9 cellular contexts compared by ENCODE assay signal in genomic region chrX:7925867-7926472, GRCh38. TPM values are rescaled to one million over a fixed set of nuclear protein-coding genes. Genes with fewer than 3 reads are reported as not detected.
DNase-seq lines count a peak whose midpoint lies in the region; ATAC-seq and TF ChIP-seq lines count a peak whose summit lies in the region.
"Had no signal": no experiment of that assay in that cellular context is flagged by ENCODE, and none has a peak within 500 bp of the region (broad histone marks: within the 10 kb centered on the region; RNA-seq: fewer than 3 reads in every experiment).

No MANE protein-coding gene starts in this region.

- TF ChIP-seq CTCF in CD14-positive monocyte (IDR thresholded peaks at IDR 0.05) (peak; percentile 66), IMR-90 (conservative IDR thresholded peaks at IDR 0.05; ENCODE audit: low read depth, low read length) (peak; percentile 69)

- no peak overlapping the region for H3K4ac ChIP-seq in IMR-90 (ENCODE audit: low read depth, low read length)

- no peak overlapping the region for H3K56ac ChIP-seq in IMR-90 (ENCODE audit: extremely low read depth, insufficient read depth, low read length)

- peaks cover 0 to 11% (median 5%) of the 10 kb centered on the region in 7 donors for H3K9me3 Mint-ChIP-seq in CD14-positive monocyte

- H4K91ac ChIP-seq in IMR-90 (ENCODE audit: insufficient read depth, low read depth, low read length), result no peak overlapping the region

- no peak overlapping the region for H3K4me3 ChIP-seq in IMR-90 (ENCODE audit: insufficient read depth, low read depth, low read length)
- H3K4me3 ChIP-seq: SJSA1 had no signal

- in situ Hi-C loops in IMR-90 (cut with MboI; ENCODE audit: low sequenced_read_pairs), result no loop called here

- no peak overlapping the region for H2BK15ac ChIP-seq in IMR-90 (ENCODE audit: low read depth, low read length)

- no peak overlapping the region; a peak in 1 of 4 replicates for H4K8ac ChIP-seq in IMR-90 (ENCODE audit: low read depth in 2 of 2, low read length in 2 of 2)

- H2BK120ac ChIP-seq in IMR-90 (ENCODE audit: low read depth, low read length), result no peak overlapping the region

- H2AK9ac ChIP-seq in IMR-90 (replicated peaks; ENCODE audit: low read depth, low read length, poor library complexity), result no peak overlapping the region

- no peaks in the 10 kb centered on the region for H3K36me3 ChIP-seq in IMR-90 (ENCODE audit: control insufficient read depth, insufficient read depth, low read length)
- H3K36me3 ChIP-seq: SJSA1 had no signal

- H3K27ac ChIP-seq in IMR-90 (ENCODE audit: insufficient read depth, low read length), result no peak overlapping the region
- H3K27ac ChIP-seq: SJSA1 had no signal

- no peak overlapping the region for H3K23ac ChIP-seq in IMR-90 (ENCODE audit: low read depth, low read length)

- 100% methylated on average over 1 of the region's 9 CpGs; no CpG with 5 or more reads in 1 of the 2 experiments for WGBS in IMR-90 (ENCODE audit: extremely low coverage in 2 of 2, insufficient read length in 1 of 2), 2 experiments

- no peak overlapping the region for H2BK20ac ChIP-seq in IMR-90 (ENCODE audit: low read depth, low read length)

- TF ChIP-seq RAD21 in IMR-90 (IDR thresholded peaks at IDR 0.05; ENCODE audit: low read length), result peak; percentile 76

- no peaks in the 10 kb centered on the region for H4K20me1 ChIP-seq in IMR-90 (ENCODE audit: insufficient read depth, low read length)

- H2BK5ac ChIP-seq in IMR-90 (ENCODE audit: low read depth, low read length, poor library complexity, severe bottlenecking), result no peak overlapping the region

- H3K79me1 ChIP-seq in IMR-90 (ENCODE audit: low read depth in 1 of 2, low read length in 2 of 2), result no peaks in the 10 kb centered on the region

- DNase-seq in CD14-positive monocyte (ENCODE audit: low spot score), result no peak
- peak; percentile 63 for DNase-seq in IMR-90
- peak; percentile 39 for DNase-seq in RPMI7951 (ENCODE audit: low read depth)
- DNase-seq in activated naive CD4-positive, alpha-beta T cell (lab: John Stamatoyannopoulos, UW), result peak in 3 of 4 experiments; percentile 6 to 30 (median 13)
- peak; percentile 43 for DNase-seq in germinal center (ENCODE audit: low spot score)
- peak; percentile 36 for DNase-seq in pulmonary artery endothelial cell (ENCODE audit: low read depth, low spot score)
- no peak for DNase-seq in NK-92 treated with Interleukin-12 subunit alpha and Interleukin-12 subunit beta, amount 100 ng/mL, for 24 hours (lab: John Stamatoyannopoulos, UW)

- TF ChIP-seq POLR2A in IMR-90 (IDR thresholded peaks at IDR 0.05; ENCODE audit: low read depth, low read length), result no peak

- H3K4me1 ChIP-seq in IMR-90 (ENCODE audit: control insufficient read depth, insufficient read depth, low read length), result no peaks in the 10 kb centered on the region
- H3K4me1 ChIP-seq: SJSA1 had no signal

- no peak overlapping the region for H4K5ac ChIP-seq in IMR-90 (ENCODE audit: low read depth, low read length)

- H2AFZ ChIP-seq in IMR-90 (replicated peaks; ENCODE audit: low read length, poor library complexity), result no peak overlapping the region

- H3K27ac Mint-ChIP-seq in CD14-positive monocyte, result peak overlapping the region in 2 of 7 donors; percentile 26 to 28

- no TSS peak for BruUV-seq in IMR-90 (replicated peaks; lab: Mats Ljungman, UMichigan)

- no peak overlapping the region for H3K4me3 Mint-ChIP-seq in CD14-positive monocyte

- H3K36me3 Mint-ChIP-seq in CD14-positive monocyte, result peaks cover 7 to 11% of the 10 kb centered on the region in 2 donors

- H3K4me1 Mint-ChIP-seq in CD14-positive monocyte, result peaks cover 14% of the 10 kb centered on the region

- H3K27me3 Mint-ChIP-seq in CD14-positive monocyte (ENCODE audit: low read depth in 3 of 3), result peaks cover 0 to 7% (median 0%) of the 10 kb centered on the region in 3 donors

- no peak overlapping the region for H2AK5ac ChIP-seq in IMR-90 (ENCODE audit: low read depth, low read length)

- H3K9me1 ChIP-seq in IMR-90 (ENCODE audit: insufficient read depth, low read length), result no peaks in the 10 kb centered on the region

- H3K18ac ChIP-seq in IMR-90 (ENCODE audit: low read depth, low read length), result no peak overlapping the region

- H3K4me2 ChIP-seq in IMR-90 (ENCODE audit: low read depth, low read length), result no peak overlapping the region

- no peaks in the 10 kb centered on the region for H3K27me3 ChIP-seq in IMR-90 (ENCODE audit: control insufficient read depth, insufficient read depth, low read length)
- H3K27me3 ChIP-seq: SJSA1 had no signal

- intact Hi-C loops in CD14-positive monocyte (cut with micrococcal nuclease), result no loop called here
- intact Hi-C loops in IMR-90 (cut with micrococcal nuclease), result loop anchor here (5.0 to 10.0 kb wide), 5 partner anchors 694 to 1904 kb away; no protein-coding TSS in a partner anchor

- no peaks in the 10 kb centered on the region for H3K9me3 ChIP-seq in IMR-90 (ENCODE audit: control insufficient read depth, insufficient read depth, low read length)
- H3K9me3 ChIP-seq: SJSA1 had no signal

- ATAC-seq in GM19351 (IDR thresholded peaks at IDR 0.05; ENCODE audit: unreplicated experiment), result peak; percentile 30
- ATAC-seq in IMR-90 (ENCODE audit: low read depth), result peak; percentile 73

- POLR2A ChIA-PET in IMR-90 (lab: Charles Lee; ENCODE audit: unreplicated experiment), result no interaction called here

- CTCF ChIA-PET in IMR-90 (lab: Yijun Ruan, JAX), result interaction anchor here (0.6 to 1.6 kb wide), 5 partner anchors 14 to 325 kb away, joined by 3 to 6 read pairs (median 3); no protein-coding TSS in a partner anchor

- no peak overlapping the region for H3K9ac ChIP-seq in IMR-90 (ENCODE audit: low read depth, low read length)

- H3K14ac ChIP-seq in IMR-90 (replicated peaks; ENCODE audit: low read depth, low read length), result no peak overlapping the region

- dilution Hi-C loops in IMR-90 (cut with HindIII; ENCODE audit: low sequenced_read_pairs, unreplicated experiment), result no loop called here

TF ChIP-seq in IMR-90, 13 proteins besides CTCF, POLR2A, EP300 and RAD21:
- TF ChIP-seq FOS (IDR thresholded peaks at IDR 0.05; ENCODE audit: low read depth, low read length) (no peak), MAZ (IDR thresholded peaks at IDR 0.05; ENCODE audit: borderline replicate concordance, low read depth, low read length) (no peak), RFX5 (IDR thresholded peaks at IDR 0.05; ENCODE audit: low read depth, low read length) (no peak), ELK1 (IDR thresholded peaks at IDR 0.05; ENCODE audit: borderline replicate concordance, low read depth, low read length) (no peak), RCOR1 (IDR thresholded peaks at IDR 0.05; ENCODE audit: insufficient replicate concordance, low read length) (no peak), BHLHE40 (IDR thresholded peaks at IDR 0.05; ENCODE audit: low read depth, low read length) (no peak), USF2 (IDR thresholded peaks at IDR 0.05; ENCODE audit: low read depth, low read length) (no peak), NFE2L2 (IDR thresholded peaks at IDR 0.05; ENCODE audit: low read depth, low read length) (no peak), MXI1 (IDR thresholded peaks at IDR 0.05; ENCODE audit: borderline replicate concordance, low read depth, low read length) (no peak), SMC3 (IDR thresholded peaks at IDR 0.05; ENCODE audit: low read depth, low read length) (peak; percentile 51), CEBPB (IDR thresholded peaks at IDR 0.05; ENCODE audit: low read depth, low read length) (no peak), MAFK (IDR thresholded peaks at IDR 0.05; ENCODE audit: low read depth, low read length) (peak; percentile 67)

RNA-seq across cellular contexts. Expression of gene PNPLA4, which starts 1.2 kb away (rescaled TPM):
- polyA plus RNA-seq in CD14-positive monocyte (10 to 100 TPM; 14.4 to 21.5 TPM), IMR-90 (2012; rRNA removed) (10.9 and 15.7 TPM in 2 replicates)
- total RNA-seq in IMR-90 (2012; rRNA removed) (10.6 and 14.3 TPM in 2 replicates), pulmonary artery endothelial cell (5.4 and 12.1 TPM in 2 replicates)
- polyA plus RNA-seq in IMR-90 (2012; cell fraction: cytosol; rRNA removed), result 4.2 and 6.9 TPM in 2 replicates
- 2.6 and 10.4 TPM in 2 replicates for polyA plus RNA-seq in IMR-90 (2012; cell fraction: nucleus; rRNA removed; ENCODE audit: low replicate concordance)
- total RNA-seq in RPMI7951 (2014; rRNA removed; shearing (Covaris generic)), result 3.2 and 3.4 TPM in 2 replicates
- total RNA-seq: SJSA1 had no signal

Comparison
In these comparisons a context has a peak if more than half of its experiments do, and no peak if none do; other contexts are left out.
1. DNase-seq: peak in IMR-90 (single experiment), RPMI7951 (single experiment), activated naive CD4-positive, alpha-beta T cell (3 of 4), germinal center (single experiment) and pulmonary artery endothelial cell (single experiment); none in CD14-positive monocyte (single experiment) and NK-92 treated with Interleukin-12 subunit alpha and Interleukin-12 subunit beta, amount 100 ng/mL, for 24 hours (single experiment).